ENCODE assay signal across 26 cellular contexts in the genomic region with DNA sequence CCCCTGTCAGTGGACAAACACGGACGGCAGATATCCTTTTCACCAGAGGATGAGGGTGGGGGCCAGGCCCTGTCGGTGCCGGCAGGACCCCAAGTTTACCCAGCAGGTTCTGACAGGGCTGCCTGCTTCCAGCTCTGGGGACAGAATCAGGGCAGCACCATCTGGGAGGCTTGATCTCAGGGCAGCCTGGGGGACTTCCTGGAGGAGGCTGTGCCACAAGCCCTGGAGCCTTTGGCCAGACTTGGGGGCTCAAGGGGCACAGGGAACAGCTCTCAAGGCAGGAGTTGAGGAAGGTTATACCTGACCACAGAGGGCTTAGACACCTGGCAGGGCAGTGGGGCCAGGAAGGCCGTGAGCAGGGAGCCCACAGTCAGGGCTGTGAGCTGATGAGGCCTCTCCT. TPM values are rescaled to one million over a fixed set of nuclear protein-coding genes. Genes with fewer than 3 reads are reported as not detected.
"Had no signal": no experiment of that assay in that cellular context is flagged by ENCODE, and none has a peak within 500 bp of the region (broad histone marks: within the 10 kb centered on the region; RNA-seq: fewer than 3 reads in every experiment).

No MANE protein-coding gene starts in this region.

- H3K27me3 Mint-ChIP-seq: activated naive CD8-positive, alpha-beta T cell treated with anti-CD3 and anti-CD28 coated beads, Interleukin-2, amount 10 ng/mL, durations not matched to agents 7 days and 5 days had no signal

- H3K4me2 ChIP-seq: KMS-11 had no signal

- H3K36me3 Mint-ChIP-seq: activated naive CD8-positive, alpha-beta T cell treated with anti-CD3 and anti-CD28 coated beads, Interleukin-2, amount 10 ng/mL, durations not matched to agents 7 days and 5 days; WTC11 had no signal

- H3K27me3 ChIP-seq: adrenal gland had no signal

- DNase-seq: activated CD4-positive, alpha-beta T cell treated with anti-CD3 and anti-CD28 coated beads for 48 hours; activated CD4-positive, alpha-beta T cell treated with anti-CD3 and anti-CD28 coated beads, Interleukin-2, amount 50 U/mL, for 4 hours; activated CD4-positive, CD25-positive, alpha-beta regulatory T cell treated with anti-CD3 and anti-CD28 coated beads, Interleukin-2, amount 50 U/mL, for 72 hours; activated CD8-positive, alpha-beta memory T cell treated with anti-CD3 and anti-CD28 coated beads, Interleukin-2, amount 50 U/mL, for 48 hours; activated CD8-positive, alpha-beta T cell treated with anti-CD3 and anti-CD28 coated beads, Interleukin-2, amount 10 ng/mL, durations not matched to agents 7 days and 5 days; activated naive CD4-positive, alpha-beta T cell treated with anti-CD3 and anti-CD28 coated beads, Interleukin-2, amount 50 U/mL, for 16 hours; activated naive CD8-positive, alpha-beta T cell treated with anti-CD3 and anti-CD28 coated beads, Interleukin-2, amount 10 ng/mL, durations not matched to agents 7 days and 5 days; activated T-cell treated with anti-CD3 and anti-CD28 coated beads, Interleukin-2, amount 50 U/mL, for 1 hour; adrenal gland; central memory CD4-positive, alpha-beta T cell; MV-4-11; NCI-H1092 treated with DMSO at 0.1 percent for 48 hours; NCI-H1417 treated with DMSO at 0.1 percent for 48 hours; NCI-H1694; NCI-H2029; NCI-H2107; NCI-H510A treated with DMSO at 0.1 percent for 48 hours; NCI-H69; PC-3; SHP77 treated with DMSO at 0.1 percent for 48 hours had no signal

- H3K4me3 ChIP-seq: adrenal gland had no signal

- H3K27ac ChIP-seq: KMS-11 had no signal

- ATAC-seq: activated CD8-positive, alpha-beta T cell treated with anti-CD3 and anti-CD28 coated beads, Interleukin-2, amount 10 ng/mL, durations not matched to agents 7 days and 5 days; PC-3 had no signal

- FAIRE-seq: RCC 7860 had no signal

- H3K4me1 Mint-ChIP-seq: activated naive CD8-positive, alpha-beta T cell treated with anti-CD3 and anti-CD28 coated beads, Interleukin-2, amount 10 ng/mL, durations not matched to agents 7 days and 5 days had no signal

- H3K27ac Mint-ChIP-seq: activated CD8-positive, alpha-beta T cell treated with anti-CD3 and anti-CD28 coated beads, Interleukin-2, amount 10 ng/mL, durations not matched to agents 7 days and 5 days; activated naive CD8-positive, alpha-beta T cell treated with anti-CD3 and anti-CD28 coated beads, Interleukin-2, amount 10 ng/mL, durations not matched to agents 7 days and 5 days; T-helper 1 cell treated with Interleukin-12 subunit alpha and Interleukin-12 subunit beta and Interleukin-4 antibody, amounts not matched to agents 30 μg/mL and 1 μg/mL, for 36 hours; WTC11 had no signal

- H3K9me3 ChIP-seq: adrenal gland had no signal

- H3K9me3 Mint-ChIP-seq: activated naive CD8-positive, alpha-beta T cell treated with anti-CD3 and anti-CD28 coated beads, Interleukin-2, amount 10 ng/mL, durations not matched to agents 7 days and 5 days; T-helper 1 cell treated with Interleukin-12 subunit alpha and Interleukin-12 subunit beta and Interleukin-4 antibody, amounts not matched to agents 30 μg/mL and 1 μg/mL, for 36 hours; WTC11 had no signal

- H3K4me3 Mint-ChIP-seq: activated CD8-positive, alpha-beta T cell treated with anti-CD3 and anti-CD28 coated beads, Interleukin-2, amount 10 ng/mL, durations not matched to agents 7 days and 5 days; activated naive CD8-positive, alpha-beta T cell treated with anti-CD3 and anti-CD28 coated beads, Interleukin-2, amount 10 ng/mL, durations not matched to agents 7 days and 5 days; T-helper 1 cell treated with Interleukin-12 subunit alpha and Interleukin-12 subunit beta and Interleukin-4 antibody, amounts not matched to agents 30 μg/mL and 1 μg/mL, for 36 hours; WTC11 had no signal

RNA-seq across cellular contexts. Expression of gene COMP, which starts 45.2 kb away (rescaled TPM):
- total RNA-seq: activated CD8-positive, alpha-beta T cell treated with anti-CD3 and anti-CD28 coated beads, Interleukin-2, amount 10 ng/mL, durations not matched to agents 7 days and 5 days; activated naive CD8-positive, alpha-beta T cell treated with anti-CD3 and anti-CD28 coated beads, Interleukin-2, amount 10 ng/mL, durations not matched to agents 7 days and 5 days; MCF 10A; SK-MEL-5 had no signal
